ENCODE assay signal across 1 cellular context in the genomic region with DNA sequence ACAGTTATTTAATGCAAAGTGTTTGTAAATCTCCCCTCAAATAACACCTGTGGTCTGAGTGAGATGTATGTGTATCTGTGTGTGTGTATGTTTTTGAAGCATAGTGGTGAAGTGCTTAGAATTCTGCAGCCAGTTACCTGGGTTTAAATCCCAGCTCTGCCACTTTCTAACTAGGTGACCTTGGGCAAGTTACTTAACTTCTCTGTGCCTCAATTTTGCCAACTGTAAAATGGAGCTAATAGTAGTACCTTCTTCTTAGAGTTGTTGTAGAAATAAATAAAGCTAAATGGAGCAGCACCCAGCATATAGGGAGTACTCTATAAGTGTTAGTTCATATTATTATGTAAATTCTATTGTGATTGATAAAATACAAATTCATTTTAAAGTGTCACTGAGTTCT.
TF ChIP-seq lines count a peak whose summit lies in the region.

No MANE protein-coding gene starts in this region.

TF ChIP-seq in HepG2, 621 proteins besides CTCF, POLR2A, EP300 and RAD21 (continued from another document):
- TF ChIP-seq ZMYM3 (CRISPR knock-in tag; IDR thresholded peaks at IDR 0.05) (peak; percentile 34; the same call in 1 of the 2 replicates), ZNF138 (CRISPR knock-in tag; IDR thresholded peaks at IDR 0.05; ENCODE audit: low read depth) (no peak), CHCHD3 (CRISPR knock-in tag; IDR thresholded peaks at IDR 0.05) (no peak), ZNF629 (CRISPR knock-in tag; conservative IDR thresholded peaks at IDR 0.05) (peak; percentile 92), SSRP1 (CRISPR knock-in tag; IDR thresholded peaks at IDR 0.05) (no peak), ATF1 (CRISPR knock-in tag; IDR thresholded peaks at IDR 0.05) (no peak), DMAP1 (CRISPR knock-in tag; IDR thresholded peaks at IDR 0.05) (no peak), ZNF317 (CRISPR knock-in tag; IDR thresholded peaks at IDR 0.05) (no peak), ZNF367 (CRISPR knock-in tag; IDR thresholded peaks at IDR 0.05; ENCODE audit: borderline replicate concordance) (no peak)
- TF ChIP-seq, protein P1, sequence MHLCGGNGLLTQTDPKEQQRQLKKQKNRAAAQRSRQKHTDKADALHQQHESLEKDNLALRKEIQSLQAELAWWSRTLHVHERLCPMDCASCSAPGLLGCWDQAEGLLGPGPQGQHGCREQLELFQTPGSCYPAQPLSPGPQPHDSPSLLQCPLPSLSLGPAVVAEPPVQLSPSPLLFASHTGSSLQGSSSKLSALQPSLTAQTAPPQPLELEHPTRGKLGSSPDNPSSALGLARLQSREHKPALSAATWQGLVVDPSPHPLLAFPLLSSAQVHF (CRISPR knock-in tag; IDR thresholded peaks at IDR 0.05), result no peak
